1 cellular context compared by ENCODE assay signal in the genomic region with DNA sequence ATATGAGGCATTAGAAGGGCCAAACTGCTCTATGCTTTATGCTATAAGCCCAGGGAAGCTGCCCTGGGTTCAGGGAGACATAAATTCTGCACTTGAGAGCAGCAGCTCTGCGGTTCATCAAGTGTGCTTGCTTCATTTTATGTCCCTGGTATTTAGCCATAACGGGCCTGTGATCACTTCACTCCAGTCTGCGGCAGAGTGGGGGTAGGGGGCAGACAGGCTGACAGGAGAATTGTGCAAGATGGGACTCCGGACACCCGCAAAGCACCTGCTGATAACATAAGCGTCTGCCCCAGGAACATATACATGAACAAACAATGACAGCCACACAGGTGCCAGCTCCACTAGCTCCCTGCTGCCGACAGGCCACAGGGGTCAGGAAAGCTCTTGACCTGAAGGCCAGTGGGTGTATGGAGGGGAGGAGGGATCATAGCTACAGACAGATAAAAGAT.
A peak's percentile ranks its signal among the peaks of the same experiment; 100 is the strongest.
TF ChIP-seq lines count a peak whose summit lies in the region.

No MANE protein-coding gene starts in this region.

TF ChIP-seq in HepG2, 621 proteins besides CTCF, POLR2A, EP300 and RAD21 (continued from another document and continues in another):
- TF ChIP-seq, protein P1, sequence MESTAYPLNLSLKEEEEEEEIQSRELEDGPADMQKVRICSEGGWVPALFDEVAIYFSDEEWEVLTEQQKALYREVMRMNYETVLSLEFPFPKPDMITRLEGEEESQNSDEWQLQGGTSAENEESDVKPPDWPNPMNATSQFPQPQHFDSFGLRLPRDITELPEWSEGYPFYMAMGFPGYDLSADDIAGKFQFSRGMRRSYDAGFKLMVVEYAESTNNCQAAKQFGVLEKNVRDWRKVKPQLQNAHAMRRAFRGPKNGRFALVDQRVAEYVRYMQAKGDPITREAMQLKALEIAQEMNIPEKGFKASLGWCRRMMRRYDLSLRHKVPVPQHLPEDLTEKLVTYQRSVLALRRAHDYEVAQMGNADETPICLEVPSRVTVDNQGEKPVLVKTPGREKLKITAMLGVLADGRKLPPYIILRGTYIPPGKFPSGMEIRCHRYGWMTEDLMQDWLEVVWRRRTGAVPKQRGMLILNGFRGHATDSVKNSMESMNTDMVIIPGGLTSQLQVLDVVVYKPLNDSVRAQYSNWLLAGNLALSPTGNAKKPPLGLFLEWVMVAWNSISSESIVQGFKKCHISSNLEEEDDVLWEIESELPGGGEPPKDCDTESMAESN (CRISPR knock-in tag; conservative IDR thresholded peaks at IDR 0.05), result peak; percentile 77; the same call in 1 of the 2 replicates
- TF ChIP-seq EEA1 (CRISPR knock-in tag; IDR thresholded peaks at IDR 0.05; ENCODE audit: borderline replicate concordance) (no peak), THAP9 (CRISPR knock-in tag; IDR thresholded peaks at IDR 0.05; ENCODE audit: borderline replicate concordance) (peak; percentile 25; the same call in 1 of the 2 replicates), ZNF644 (CRISPR knock-in tag; IDR thresholded peaks at IDR 0.05; ENCODE audit: low read depth) (0 out of 2 replicates have a peak, but pooled peaks have one; percentile 46), MBD4 (IDR thresholded peaks at IDR 0.05; ENCODE audit: borderline replicate concordance, low read length) (peak; percentile 54; the same call in 1 of the 2 replicates), HOMEZ (CRISPR knock-in tag; IDR thresholded peaks at IDR 0.05; ENCODE audit: low read depth) (peak; percentile 88), ZNF747 (CRISPR knock-in tag; IDR thresholded peaks at IDR 0.05; ENCODE audit: borderline replicate concordance) (peak; percentile 39; the same call in 1 of the 2 replicates), BCLAF1 (IDR thresholded peaks at IDR 0.05) (no peak), SMAD1 (CRISPR knock-in tag; IDR thresholded peaks at IDR 0.05; ENCODE audit: borderline replicate concordance, low read depth) (no peak), ZNF775 (CRISPR knock-in tag; IDR thresholded peaks at IDR 0.05; ENCODE audit: borderline replicate concordance) (no peak), ZNF605 (CRISPR knock-in tag; IDR thresholded peaks at IDR 0.05) (peak; percentile 90), PHF5A (CRISPR knock-in tag; IDR thresholded peaks at IDR 0.05; ENCODE audit: low read depth, unreplicated experiment) (peak; percentile 43), FOXC1 (CRISPR knock-in tag; IDR thresholded peaks at IDR 0.05; ENCODE audit: borderline replicate concordance) (peak; percentile 41; the same call in 1 of the 2 replicates), ZSCAN25 (CRISPR knock-in tag; IDR thresholded peaks at IDR 0.05) (peak; percentile 81; the same call in 1 of the 2 replicates), SMYD3 (CRISPR knock-in tag; IDR thresholded peaks at IDR 0.05) (no peak), JUNB (CRISPR knock-in tag; IDR thresholded peaks at IDR 0.05; ENCODE audit: borderline replicate concordance) (peak; percentile 82; the same call in 1 of the 2 replicates), ZNF337 (CRISPR knock-in tag; IDR thresholded peaks at IDR 0.05; ENCODE audit: borderline replicate concordance, low read depth) (0 out of 2 replicates have a peak, but pooled peaks have one; percentile 56), PAXIP1 (CRISPR knock-in tag; conservative IDR thresholded peaks at IDR 0.05) (peak; percentile 96), ZNF496 (CRISPR knock-in tag; IDR thresholded peaks at IDR 0.05; ENCODE audit: insufficient replicate concordance) (no peak), MEIS1 (CRISPR knock-in tag; IDR thresholded peaks at IDR 0.05; ENCODE audit: borderline replicate concordance) (peak; percentile 98), ZNF672 (CRISPR knock-in tag; IDR thresholded peaks at IDR 0.05) (0 out of 2 replicates have a peak, but pooled peaks have one; percentile 69), KLF12 (CRISPR knock-in tag; IDR thresholded peaks at IDR 0.05; ENCODE audit: borderline replicate concordance) (no peak), SIX1 (CRISPR knock-in tag; IDR thresholded peaks at IDR 0.05; ENCODE audit: borderline replicate concordance) (peak; percentile 65; the same call in 1 of the 2 replicates), NCOA2 (CRISPR knock-in tag; IDR thresholded peaks at IDR 0.05) (peak; percentile 93), ZSCAN21 (CRISPR knock-in tag; IDR thresholded peaks at IDR 0.05; ENCODE audit: borderline replicate concordance) (0 out of 2 replicates have a peak, but pooled peaks have one; percentile 72), ZEB1 (IDR thresholded peaks at IDR 0.05; ENCODE audit: insufficient replicate concordance, low read depth) (peak; percentile 80), ZNF569 (CRISPR knock-in tag; IDR thresholded peaks at IDR 0.05; ENCODE audit: borderline replicate concordance) (no peak), ZFY (CRISPR knock-in tag; IDR thresholded peaks at IDR 0.05) (peak; percentile 47; the same call in 1 of the 2 replicates), HMG20B (CRISPR knock-in tag; conservative IDR thresholded peaks at IDR 0.05) (peak; percentile 98), ZNF180 (CRISPR knock-in tag; IDR thresholded peaks at IDR 0.05; ENCODE audit: borderline replicate concordance, low read depth) (no peak), WIZ (CRISPR knock-in tag; IDR thresholded peaks at IDR 0.05) (peak; percentile 56; the same call in 1 of the 2 replicates), ZNF629 (CRISPR knock-in tag; conservative IDR thresholded peaks at IDR 0.05) (peak; percentile 25; the same call in 1 of the 2 replicates), DNMT3B (CRISPR knock-in tag; conservative IDR thresholded peaks at IDR 0.05) (no peak)
- TF ChIP-seq, protein P2, sequence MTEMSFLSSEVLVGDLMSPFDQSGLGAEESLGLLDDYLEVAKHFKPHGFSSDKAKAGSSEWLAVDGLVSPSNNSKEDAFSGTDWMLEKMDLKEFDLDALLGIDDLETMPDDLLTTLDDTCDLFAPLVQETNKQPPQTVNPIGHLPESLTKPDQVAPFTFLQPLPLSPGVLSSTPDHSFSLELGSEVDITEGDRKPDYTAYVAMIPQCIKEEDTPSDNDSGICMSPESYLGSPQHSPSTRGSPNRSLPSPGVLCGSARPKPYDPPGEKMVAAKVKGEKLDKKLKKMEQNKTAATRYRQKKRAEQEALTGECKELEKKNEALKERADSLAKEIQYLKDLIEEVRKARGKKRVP (CRISPR knock-in tag; IDR thresholded peaks at IDR 0.05), result peak in 1 of 2 experiments; percentile 87; a peak in 2 of 4 replicates
- TF ChIP-seq, protein P3, sequence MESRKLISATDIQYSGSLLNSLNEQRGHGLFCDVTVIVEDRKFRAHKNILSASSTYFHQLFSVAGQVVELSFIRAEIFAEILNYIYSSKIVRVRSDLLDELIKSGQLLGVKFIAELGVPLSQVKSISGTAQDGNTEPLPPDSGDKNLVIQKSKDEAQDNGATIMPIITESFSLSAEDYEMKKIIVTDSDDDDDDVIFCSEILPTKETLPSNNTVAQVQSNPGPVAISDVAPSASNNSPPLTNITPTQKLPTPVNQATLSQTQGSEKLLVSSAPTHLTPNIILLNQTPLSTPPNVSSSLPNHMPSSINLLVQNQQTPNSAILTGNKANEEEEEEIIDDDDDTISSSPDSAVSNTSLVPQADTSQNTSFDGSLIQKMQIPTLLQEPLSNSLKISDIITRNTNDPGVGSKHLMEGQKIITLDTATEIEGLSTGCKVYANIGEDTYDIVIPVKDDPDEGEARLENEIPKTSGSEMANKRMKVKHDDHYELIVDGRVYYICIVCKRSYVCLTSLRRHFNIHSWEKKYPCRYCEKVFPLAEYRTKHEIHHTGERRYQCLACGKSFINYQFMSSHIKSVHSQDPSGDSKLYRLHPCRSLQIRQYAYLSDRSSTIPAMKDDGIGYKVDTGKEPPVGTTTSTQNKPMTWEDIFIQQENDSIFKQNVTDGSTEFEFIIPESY (CRISPR knock-in tag; IDR thresholded peaks at IDR 0.05), result peak; percentile 67
- TF ChIP-seq, protein P4, sequence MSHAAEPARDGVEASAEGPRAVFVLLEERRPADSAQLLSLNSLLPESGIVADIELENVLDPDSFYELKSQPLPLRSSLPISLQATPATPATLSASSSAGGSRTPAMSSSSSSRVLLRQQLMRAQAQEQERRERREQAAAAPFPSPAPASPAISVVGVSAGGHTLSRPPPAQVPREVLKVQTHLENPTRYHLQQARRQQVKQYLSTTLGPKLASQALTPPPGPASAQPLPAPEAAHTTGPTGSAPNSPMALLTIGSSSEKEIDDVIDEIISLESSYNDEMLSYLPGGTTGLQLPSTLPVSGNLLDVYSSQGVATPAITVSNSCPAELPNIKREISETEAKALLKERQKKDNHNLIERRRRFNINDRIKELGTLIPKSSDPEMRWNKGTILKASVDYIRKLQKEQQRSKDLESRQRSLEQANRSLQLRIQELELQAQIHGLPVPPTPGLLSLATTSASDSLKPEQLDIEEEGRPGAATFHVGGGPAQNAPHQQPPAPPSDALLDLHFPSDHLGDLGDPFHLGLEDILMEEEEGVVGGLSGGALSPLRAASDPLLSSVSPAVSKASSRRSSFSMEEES (CRISPR knock-in tag; IDR thresholded peaks at IDR 0.05), result peak; percentile 90
- TF ChIP-seq, protein P5, sequence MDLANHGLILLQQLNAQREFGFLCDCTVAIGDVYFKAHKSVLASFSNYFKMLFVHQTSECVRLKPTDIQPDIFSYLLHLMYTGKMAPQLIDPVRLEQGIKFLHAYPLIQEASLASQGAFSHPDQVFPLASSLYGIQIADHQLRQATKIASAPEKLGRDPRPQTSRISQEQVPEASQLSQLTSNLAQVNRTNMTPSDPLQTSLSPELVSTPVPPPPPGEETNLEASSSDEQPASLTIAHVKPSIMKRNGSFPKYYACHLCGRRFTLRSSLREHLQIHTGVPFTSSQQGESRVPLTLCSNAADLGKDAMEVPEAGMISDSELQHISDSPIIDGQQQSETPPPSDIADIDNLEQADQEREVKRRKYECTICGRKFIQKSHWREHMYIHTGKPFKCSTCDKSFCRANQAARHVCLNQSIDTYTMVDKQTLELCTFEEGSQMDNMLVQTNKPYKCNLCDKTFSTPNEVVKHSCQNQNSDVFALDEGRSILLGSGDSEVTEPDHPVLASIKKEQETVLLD (CRISPR knock-in tag; IDR thresholded peaks at IDR 0.05; ENCODE audit: low read depth), result 0 out of 2 replicates have a peak, but pooled peaks have one; percentile 31
